In the genomic region with DNA sequence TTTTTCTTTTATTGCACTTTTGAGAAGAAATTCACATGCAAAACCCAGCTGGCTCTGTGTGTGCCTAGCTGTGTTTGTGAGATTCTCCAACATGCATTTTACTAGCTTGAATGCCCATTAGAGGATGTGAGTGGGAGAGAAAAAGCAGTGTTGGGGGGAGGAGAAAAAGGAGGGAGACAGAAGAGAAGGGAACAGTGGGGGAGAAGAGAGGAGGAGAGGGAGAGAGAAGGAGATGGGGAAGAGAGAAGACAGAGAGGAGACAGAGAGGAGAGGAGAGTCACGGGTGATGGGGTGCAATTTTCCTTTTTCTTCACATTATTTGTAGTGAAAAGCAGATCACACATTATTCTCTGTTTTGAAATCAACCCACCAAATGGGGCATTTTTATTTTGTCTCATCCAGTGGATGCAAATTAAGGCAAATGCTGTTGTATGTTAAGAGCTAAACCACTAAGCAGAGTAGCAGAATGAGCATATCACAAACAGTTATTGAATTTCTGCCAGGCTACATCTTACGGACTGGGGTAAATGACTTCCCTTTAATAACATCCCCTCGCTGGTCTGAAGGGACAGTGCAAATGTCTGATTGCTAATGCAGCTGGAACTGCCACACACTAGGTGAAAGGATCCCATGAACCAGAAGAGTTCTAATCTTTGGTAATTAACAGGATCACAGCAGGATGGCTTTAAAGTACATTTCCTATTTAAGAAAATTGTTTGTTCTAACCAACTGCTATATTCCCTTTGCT, we compare ENCODE assay signal across 9 cellular contexts. TPM values are rescaled to one million over a fixed set of nuclear protein-coding genes. Genes with fewer than 3 reads are reported as not detected.
DNase-seq lines count a peak whose midpoint lies in the region; ATAC-seq lines count a peak whose summit lies in the region.
"Had no signal": no experiment of that assay in that cellular context is flagged by ENCODE, and none has a peak within 500 bp of the region (broad histone marks: within the 10 kb centered on the region; RNA-seq: fewer than 3 reads in every experiment).

No MANE protein-coding gene starts in this region.

- intact Hi-C loops in CD4-positive, alpha-beta memory T cell (cut with micrococcal nuclease), result loop anchor here (5.0 kb wide), 1 partner anchor 471 kb away; a partner anchor contains a TSS

- no peak for DNase-seq in CD4-positive, alpha-beta memory T cell
- DNase-seq in KBM-7, result no peak
- DNase-seq in activated CD4-positive, alpha-beta T cell treated with anti-CD3 and anti-CD28 coated beads, Interleukin-2, amount 50 U/mL, for 48 hours, result no peak

- peaks cover 11% of the 10 kb centered on the region for H3K4me1 ChIP-seq in CD4-positive, alpha-beta memory T cell (ENCODE audit: insufficient read depth, low read length)
- peaks cover 13% of the 10 kb centered on the region for H3K4me1 ChIP-seq in mesodermal cell (ENCODE audit: control insufficient read depth, insufficient read depth, low read length, poor library complexity, severe bottlenecking)

- CTCF ChIA-PET in CD4-positive, alpha-beta memory T cell (lab: Charles Lee; ENCODE audit: partially characterized antibody), result interaction anchor here (0.9 to 2.2 kb wide), 6 partner anchors 8 to 645 kb away, joined by 3 to 14 read pairs (median 3); no protein-coding TSS in a partner anchor

- WGBS in mesodermal cell (ENCODE audit: insufficient coverage in 2 of 2), 2 experiments, result 42% methylated on average over 2 of the region's 3 CpGs; no CpG with 5 or more reads in 1 of the 2 experiments

- peak overlapping the region in 6 of 7 donors; percentile 13 to 60 (median 43) for H3K27ac Mint-ChIP-seq in CD4-positive, alpha-beta memory T cell
- H3K27ac Mint-ChIP-seq in activated naive CD8-positive, alpha-beta T cell, result peak overlapping the region; percentile 94

- peak overlapping the region; percentile 70 to 88 (median 82) for H3K4me3 Mint-ChIP-seq in CD4-positive, alpha-beta memory T cell
- peak overlapping the region; percentile 95 for H3K4me3 Mint-ChIP-seq in activated naive CD8-positive, alpha-beta T cell

- H3K36me3 Mint-ChIP-seq in CD4-positive, alpha-beta memory T cell, result no peaks in the 10 kb centered on the region
- H3K36me3 Mint-ChIP-seq in activated naive CD8-positive, alpha-beta T cell, result peaks cover 17% of the 10 kb centered on the region

- H3K4me1 Mint-ChIP-seq in CD4-positive, alpha-beta memory T cell, result peaks cover 4 to 11% (median 6%) of the 10 kb centered on the region in 4 donors
- peaks cover 58% of the 10 kb centered on the region for H3K4me1 Mint-ChIP-seq in activated naive CD8-positive, alpha-beta T cell (ENCODE audit: low read depth)

- H3K4me3 ChIP-seq in CD4-positive, alpha-beta memory T cell (ENCODE audit: low read length in 2 of 2), result peak overlapping the region in 1 of 2 donors; percentile 8
- peak overlapping the region; percentile 31 for H3K4me3 ChIP-seq in mesodermal cell (ENCODE audit: extremely low read depth, insufficient read depth, low read length, poor library complexity, severe bottlenecking)

- POLR2A ChIA-PET in CD4-positive, alpha-beta memory T cell (lab: Charles Lee; ENCODE audit: partially characterized antibody), result interaction anchor here (0.6 to 4.6 kb wide), 3 partner anchors 8 to 471 kb away, joined by 3 to 23 read pairs (median 4); a partner anchor contains a TSS

- peak overlapping the region; percentile 13 for H3K27ac ChIP-seq in CD4-positive, alpha-beta memory T cell (ENCODE audit: low read depth, low read length)
- H3K27ac ChIP-seq in mesodermal cell (ENCODE audit: low read depth, low read length, severe bottlenecking), result no peak overlapping the region
- H3K27ac ChIP-seq: neutrophil had no signal

- ATAC-seq in HG03378 (IDR thresholded peaks at IDR 0.05; ENCODE audit: unreplicated experiment), result peak; percentile 33
- no peak for ATAC-seq in HG03521 (IDR thresholded peaks at IDR 0.05; ENCODE audit: unreplicated experiment)
- no peak for ATAC-seq in HG03045 (IDR thresholded peaks at IDR 0.05; ENCODE audit: unreplicated experiment)

- H3K27me3 ChIP-seq in CD4-positive, alpha-beta memory T cell (ENCODE audit: insufficient read depth, low read length), result no peaks in the 10 kb centered on the region
- H3K27me3 ChIP-seq: neutrophil had no signal

- H3K9me3 ChIP-seq in CD4-positive, alpha-beta memory T cell (ENCODE audit: control insufficient read depth in 1 of 2, low read length in 2 of 2), result no peaks in the 10 kb centered on the region
- no peaks in the 10 kb centered on the region for H3K9me3 ChIP-seq in mesodermal cell (ENCODE audit: control insufficient read depth, low read length)
- H3K9me3 ChIP-seq: neutrophil had no signal

- no peaks in the 10 kb centered on the region for H3K36me3 ChIP-seq in CD4-positive, alpha-beta memory T cell (ENCODE audit: insufficient read depth, low read length)
- H3K36me3 ChIP-seq in mesodermal cell (ENCODE audit: control insufficient read depth, insufficient read depth, low read length), result no peaks in the 10 kb centered on the region
- H3K36me3 ChIP-seq: neutrophil had no signal

- in situ Hi-C loops in KBM-7 (cut with MboI; ENCODE audit: low pct_unique_long_range_greater_than_20kb, low sequenced_read_pairs), result no loop called here

- H3K9me3 Mint-ChIP-seq in CD4-positive, alpha-beta memory T cell, result no peaks in the 10 kb centered on the region
- H3K9me3 Mint-ChIP-seq in activated naive CD8-positive, alpha-beta T cell (ENCODE audit: low read depth), result no peaks in the 10 kb centered on the region

- no peaks in the 10 kb centered on the region for H3K27me3 Mint-ChIP-seq in CD4-positive, alpha-beta memory T cell
- no peaks in the 10 kb centered on the region for H3K27me3 Mint-ChIP-seq in activated naive CD8-positive, alpha-beta T cell

RNA-seq across cellular contexts. Expression of a gene that starts 0.9 kb away (rescaled TPM):
- 10 to 100 TPM; 41.5 to 42.7 TPM for total RNA-seq in CD4-positive, alpha-beta memory T cell
- polyA plus RNA-seq in CD4-positive, alpha-beta memory T cell, result 10 to 100 TPM; 10.8 to 12.9 TPM
- polyA plus RNA-seq in mesodermal cell (2013, experiment 1 of 2), result 19.8 TPM
- 14.9 TPM for polyA plus RNA-seq in mesodermal cell (2013, experiment 2 of 2)
